In genomic region chr15:34794590-34795206, GRCh38 we compare ENCODE assay signal across 16 cellular contexts. TPM values are rescaled to one million over a fixed set of nuclear protein-coding genes. Genes with fewer than 3 reads are reported as not detected.
DNase-seq lines count a peak whose midpoint lies in the region; ATAC-seq and TF ChIP-seq lines count a peak whose summit lies in the region.
"Had no signal": no experiment of that assay in that cellular context is flagged by ENCODE, and none has a peak within 500 bp of the region (broad histone marks: within the 10 kb centered on the region; RNA-seq: fewer than 3 reads in every experiment).

No MANE protein-coding gene starts in this region.

- peak overlapping the region; percentile 7 for H3K4me3 Mint-ChIP-seq in T-helper 17 cell
- H3K4me3 Mint-ChIP-seq: activated CD4-positive, alpha-beta memory T cell treated with anti-CD3 and anti-CD28 coated beads, Interleukin-2, amount 10 ng/mL, durations not matched to agents 7 days and 5 days had no signal

- WGBS in heart right ventricle, 2 donors = 11% methylated on average over 33 of the region's 33 CpGs

- intact Hi-C loops in heart right ventricle (cut with DNase I) = loop anchor here in 5 of 10 donors (5.0 to 10.0 kb wide), 5 partner anchors 53 to 110 kb away; no protein-coding TSS in a partner anchor

- peak overlapping the region; percentile 65 for H3K4me3 ChIP-seq in ACC112 (ENCODE audit: low read depth, low read length)
- H3K4me3 ChIP-seq in heart right ventricle = peak overlapping the region; percentile 19 to 65 (median 56)
- H3K4me3 ChIP-seq in osteoblast (ENCODE audit: insufficient read depth, low read length) = peak overlapping the region; percentile 47
- H3K4me3 ChIP-seq: lung had no signal

- H3K4me2 ChIP-seq in osteoblast (ENCODE audit: insufficient read depth, low read length) = peak overlapping the region; percentile 67
- H3K4me2 ChIP-seq: KMS-11 had no signal

- H3K27me3 ChIP-seq in ACC112 (ENCODE audit: insufficient read depth, low read length) (peaks cover 72% of the 10 kb centered on the region), heart right ventricle (peaks cover 0 to 69% (median 29%) of the 10 kb centered on the region in 7 donors), osteoblast (ENCODE audit: insufficient read depth, low read length) (peaks cover 74% of the 10 kb centered on the region)
- H3K27me3 ChIP-seq: uterus had no signal

- DNase-seq in T-helper 17 cell = no peak
- DNase-seq in heart right ventricle = peak in 1 of 2 donors; percentile 15
- DNase-seq in osteoblast (ENCODE audit: insufficient read length, low spot score, missing footprints) = peak; percentile 27
- DNase-seq in activated naive CD4-positive, alpha-beta T cell treated with anti-CD3 and anti-CD28 coated beads, Interleukin-2, amount 50 U/mL, for 72 hours (ENCODE audit: low spot score in 2 of 2) = no peak
- no peak for DNase-seq in NOMO-1 (lab: John Stamatoyannopoulos, UW; ENCODE audit: unreplicated experiment in 2 of 2)
- no peak for DNase-seq in NCI-H774 (lab: John Stamatoyannopoulos, UW)
- DNase-seq: activated CD4-positive, alpha-beta memory T cell treated with anti-CD3 and anti-CD28 coated beads, Interleukin-2, amount 10 ng/mL, durations not matched to agents 7 days and 5 days; activated naive CD4-positive, alpha-beta T cell treated with Interleukin-2 at 50 U/mL for 16 hours; NCI-H2107; T-helper 2 cell had no signal

- H3K4me1 Mint-ChIP-seq in T-helper 17 cell = peaks cover 3% of the 10 kb centered on the region
- H3K4me1 Mint-ChIP-seq: activated CD4-positive, alpha-beta memory T cell treated with anti-CD3 and anti-CD28 coated beads, Interleukin-2, amount 10 ng/mL, durations not matched to agents 7 days and 5 days had no signal

- H3K27ac Mint-ChIP-seq in T-helper 17 cell = no peak overlapping the region
- no peak overlapping the region for H3K27ac Mint-ChIP-seq in activated naive CD4-positive, alpha-beta T cell treated with anti-CD3 and anti-CD28 coated beads, Interleukin-2, amount 50 U/mL, for 72 hours
- H3K27ac Mint-ChIP-seq: activated CD4-positive, alpha-beta memory T cell treated with anti-CD3 and anti-CD28 coated beads, Interleukin-2, amount 10 ng/mL, durations not matched to agents 7 days and 5 days had no signal

- TF ChIP-seq CTCF in heart right ventricle (IDR thresholded peaks at IDR 0.05) = no peak
- no peak for TF ChIP-seq CTCF in osteoblast (IDR thresholded peaks at IDR 0.05; ENCODE audit: extremely low read depth, low read depth, low read length)

- H3K27me3 Mint-ChIP-seq in T-helper 17 cell = peaks cover 83% of the 10 kb centered on the region

- H3K27ac ChIP-seq in ACC112 (ENCODE audit: low read depth, low read length) (no peak overlapping the region), heart right ventricle (peak overlapping the region; percentile 76 to 97 (median 93)), osteoblast (ENCODE audit: low read depth, low read length) (no peak overlapping the region)
- H3K27ac ChIP-seq: KMS-11 had no signal

- peaks cover 16% of the 10 kb centered on the region for H3K4me1 ChIP-seq in ACC112 (ENCODE audit: control insufficient read depth, insufficient read depth, low read length, unreplicated experiment)
- H3K4me1 ChIP-seq in heart right ventricle = peaks cover 0 to 41% (median 20%) of the 10 kb centered on the region in 9 donors
- peaks cover 8% of the 10 kb centered on the region for H3K4me1 ChIP-seq in osteoblast (ENCODE audit: insufficient read depth, low read length)
- H3K4me1 ChIP-seq: uterus had no signal

- no peaks in the 10 kb centered on the region for H4K20me1 ChIP-seq in osteoblast (ENCODE audit: insufficient read depth, low read length)

- H2AFZ ChIP-seq in ACC112 (ENCODE audit: low read length, unreplicated experiment) (peak overlapping the region; percentile 86), osteoblast (ENCODE audit: low read length) (no peak overlapping the region)

- ATAC-seq in T-helper 17 cell = no peak
- ATAC-seq in heart right ventricle = peak in 6 of 8 donors; percentile 2 to 50 (median 12)
- ATAC-seq in activated naive CD4-positive, alpha-beta T cell treated with anti-CD3 and anti-CD28 coated beads, Interleukin-2, amount 50 U/mL, for 72 hours = no peak
- no peak for ATAC-seq in activated CD4-positive, CD25-positive, alpha-beta regulatory T cell treated with anti-CD3 and anti-CD28 coated beads, Interleukin-2, amount 50 U/mL, for 24 hours

- H3K36me3 ChIP-seq in ACC112 (ENCODE audit: insufficient read depth, low read length) (no peaks in the 10 kb centered on the region), heart right ventricle (peaks cover 0 to 32% (median 9%) of the 10 kb centered on the region in 9 donors), osteoblast (ENCODE audit: insufficient read depth, low read length) (no peaks in the 10 kb centered on the region)
- H3K36me3 ChIP-seq: uterus had no signal

- no peaks in the 10 kb centered on the region for H3K9me3 Mint-ChIP-seq in activated naive CD4-positive, alpha-beta T cell treated with anti-CD3 and anti-CD28 coated beads, Interleukin-2, amount 50 U/mL, for 72 hours
- H3K9me3 Mint-ChIP-seq: activated CD4-positive, alpha-beta memory T cell treated with anti-CD3 and anti-CD28 coated beads, Interleukin-2, amount 10 ng/mL, durations not matched to agents 7 days and 5 days had no signal

- peaks cover 6% of the 10 kb centered on the region for H3K36me3 Mint-ChIP-seq in T-helper 17 cell (ENCODE audit: low read depth)
- peaks cover 5 to 7% of the 10 kb centered on the region in 2 donors for H3K36me3 Mint-ChIP-seq in activated naive CD4-positive, alpha-beta T cell treated with anti-CD3 and anti-CD28 coated beads, Interleukin-2, amount 50 U/mL, for 72 hours

- no peaks in the 10 kb centered on the region for H3K9me3 ChIP-seq in T-helper 17 cell (ENCODE audit: control insufficient read depth, low read length, poor library complexity, severe bottlenecking)
- H3K9me3 ChIP-seq in heart right ventricle = no peaks in the 10 kb centered on the region
- H3K9me3 ChIP-seq in osteoblast (ENCODE audit: low read depth, low read length) = no peaks in the 10 kb centered on the region
- H3K9me3 ChIP-seq: uterus had no signal

- H3K79me2 ChIP-seq in ACC112 (ENCODE audit: control insufficient read depth, insufficient read depth, low read length, unreplicated experiment) (no peaks in the 10 kb centered on the region), osteoblast (ENCODE audit: insufficient read depth, low read length) (no peaks in the 10 kb centered on the region)

RNA-seq across cellular contexts. Expression of gene ACTC1, which starts 0.7 kb away (rescaled TPM):
- total RNA-seq in T-helper 17 cell = not detected
- total RNA-seq in heart right ventricle = over 10,000 TPM in 8 of 10 donors, 1,000 to 10,000 TPM in 2; 8,176 to 17,444 (median 13,199) TPM
- 1,000 to 10,000 TPM; 3,470 to 5,497 TPM for polyA plus RNA-seq in heart right ventricle
- not detected in 2 replicates for total RNA-seq in osteoblast
- not detected for total RNA-seq in activated naive CD4-positive, alpha-beta T cell treated with anti-CD3 and anti-CD28 coated beads, Interleukin-2, amount 50 U/mL, for 72 hours
- total RNA-seq: activated CD4-positive, alpha-beta memory T cell treated with anti-CD3 and anti-CD28 coated beads, Interleukin-2, amount 10 ng/mL, durations not matched to agents 7 days and 5 days had no signal

RNA-seq across cellular contexts. Expression of gene GJD2, which starts 39.9 kb away (rescaled TPM):
- total RNA-seq in T-helper 17 cell (not detected), heart right ventricle (under 1 TPM in 4 of 10 donors, not detected in 6; 0.07 to 0.13 (median 0.11) TPM), osteoblast (not detected in 2 replicates)
- under 1 TPM in 1 of 2 donors, not detected in 1; 0.01 TPM for polyA plus RNA-seq in heart right ventricle
- not detected for total RNA-seq in activated naive CD4-positive, alpha-beta T cell treated with anti-CD3 and anti-CD28 coated beads, Interleukin-2, amount 50 U/mL, for 72 hours
- total RNA-seq: activated CD4-positive, alpha-beta memory T cell treated with anti-CD3 and anti-CD28 coated beads, Interleukin-2, amount 10 ng/mL, durations not matched to agents 7 days and 5 days had no signal
- polyA plus RNA-seq: AG04450, lung had no signal

Comparison
In these comparisons a context has a peak if more than half of its experiments do, and no peak if none do; other contexts are left out.
1. H3K27ac ChIP-seq: peak in heart right ventricle (10 of 10); none in ACC112 (single experiment) and osteoblast (single experiment).
2. ATAC-seq: peak in heart right ventricle (6 of 8); none in T-helper 17 cell (single experiment), activated naive CD4-positive, alpha-beta T cell treated with anti-CD3 and anti-CD28 coated beads, Interleukin-2, amount 50 U/mL, for 72 hours (0 of 2) and activated CD4-positive, CD25-positive, alpha-beta regulatory T cell treated with anti-CD3 and anti-CD28 coated beads, Interleukin-2, amount 50 U/mL, for 24 hours (0 of 2).
3. RNA of gene ACTC1, which starts 0.7 kb away (total RNA-seq): 8,176 to 17,444 TPM in heart right ventricle; not detected in T-helper 17 cell, not detected in osteoblast and not detected in activated naive CD4-positive, alpha-beta T cell treated with anti-CD3 and anti-CD28 coated beads, Interleukin-2, amount 50 U/mL, for 72 hours; every median in the first group is over 1,000 times any median in the second.
4. Peak in every context shown above with its lines, with median percentiles within 50 percentile points of each other: H3K4me3 ChIP-seq.